In the genomic region with DNA sequence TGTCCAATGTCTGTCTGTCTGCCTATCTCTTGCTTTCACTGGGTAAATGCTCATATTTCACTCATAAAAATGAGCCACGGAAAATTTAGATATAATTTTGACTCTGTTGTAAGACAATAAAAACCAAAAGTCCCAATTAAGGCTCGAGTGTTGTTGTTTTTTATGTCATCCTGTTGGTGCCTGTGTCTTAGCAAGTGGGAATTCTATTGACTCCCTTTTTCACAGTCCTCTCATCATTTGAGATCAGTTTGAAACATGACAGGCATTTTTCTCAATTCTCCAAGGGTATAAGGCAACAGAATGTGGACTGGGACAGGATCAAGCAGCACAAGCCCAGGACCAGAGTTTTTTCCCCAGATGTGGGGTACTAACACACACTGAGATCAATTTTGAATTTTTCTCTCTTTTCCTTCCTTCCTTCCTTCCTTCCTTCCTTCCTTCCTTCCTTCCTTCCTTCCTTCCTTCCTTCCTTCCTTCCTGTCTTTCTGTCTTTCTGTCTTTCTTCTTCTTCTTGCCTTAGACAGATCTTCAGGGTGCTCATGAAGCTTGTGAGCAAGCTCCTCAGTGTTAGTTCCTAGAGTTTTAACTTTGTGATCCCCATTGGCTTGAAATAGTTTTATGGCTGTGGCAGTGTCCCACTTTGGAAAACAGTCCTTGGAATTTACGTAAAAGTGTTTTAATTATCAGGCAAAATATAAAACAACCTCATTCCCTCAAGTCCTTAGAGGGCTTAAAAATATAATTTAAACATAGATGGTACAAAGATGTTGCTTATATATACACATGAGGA, we compare ENCODE assay signal across 29 cellular contexts. TPM values are rescaled to one million over a fixed set of nuclear protein-coding genes. Genes with fewer than 3 reads are reported as not detected.
"Had no signal": no experiment of that assay in that cellular context is flagged by ENCODE, and none has a peak within 500 bp of the region (broad histone marks: within the 10 kb centered on the region; RNA-seq: fewer than 3 reads in every experiment).

No MANE protein-coding gene starts in this region.

- H3K9me3 Mint-ChIP-seq: stimulated activated memory B cell treated with anti-CD40 and anti-IgM and Interleukin-4, amounts not matched to agents 10 μg/mL and 1 μg/mL and 100 μg/mL, for 72 hours; stimulated activated naive B cell treated with anti-CD40 and anti-IgM and Interleukin-4, amounts not matched to agents 10 μg/mL and 1 μg/mL and 100 μg/mL, for 72 hours; stimulated activated naive CD8-positive, alpha-beta T cell treated with anti-CD3 and anti-CD28 coated beads, Interleukin-15, amount 100 ng/mL, for 72 hours; stimulated activated naive CD8-positive, alpha-beta T cell treated with anti-CD3 and anti-CD28 coated beads, Interleukin-15, Interleukin-2, amounts not matched to agents 100 ng/mL and 50 ng/mL, for 24 hours; type B pancreatic cell had no signal

- H3K4me1 ChIP-seq: suprapubic skin, testis, thyroid gland, tibial artery, tibial nerve, upper lobe of left lung, upper lobe of right lung, uterus, vagina had no signal

- DNase-seq: stimulated activated CD4-positive, alpha-beta T cell treated with anti-CD3 and anti-CD28 coated beads, Interleukin-2, amount 100 ng/mL, for 48 hours; stimulated activated CD4-positive, alpha-beta T cell treated with anti-CD3 and anti-CD28 coated beads, Interleukin-4, amount 100 ng/mL, for 1 hour; stimulated activated CD4-positive, alpha-beta T cell treated with anti-CD3 and anti-CD28 coated beads, Interleukin-4, amount 100 ng/mL, for 24 hours; stimulated activated CD4-positive, alpha-beta T cell treated with anti-CD3 and anti-CD28 coated beads, Interleukin-4, amount 100 ng/mL, for 4 hours; stimulated activated CD8-positive, alpha-beta memory T cell treated with anti-CD3 and anti-CD28 coated beads, Interleukin-4, amount 100 ng/mL, for 48 hours; stimulated activated naive B cell treated with anti-CD40 and anti-IgM and Interleukin-4, amounts not matched to agents 10 μg/mL and 1 μg/mL and 100 μg/mL, for 72 hours; stimulated activated naive CD4-positive, alpha-beta T cell; stimulated activated naive CD8-positive, alpha-beta T cell treated with anti-CD3 and anti-CD28 coated beads, Interleukin-15, amount 100 ng/mL, for 72 hours; stimulated activated naive CD8-positive, alpha-beta T cell treated with anti-CD3 and anti-CD28 coated beads, Interleukin-15, Interleukin-2, amounts not matched to agents 100 U/mL and 50 U/mL, for 24 hours; stomach; substantia nigra; testis; thyroid gland; tibial artery; transverse colon; upper lobe of left lung; upper lobe of right lung; uterus had no signal

- ATAC-seq: stimulated activated effector memory CD8-positive, alpha-beta T cell treated with anti-CD3 and anti-CD28 coated beads, Interleukin-12 subunit alpha, Interleukin-12 subunit beta, amount 100 ng/mL, for 72 hours; stimulated activated memory B cell treated with anti-CD40 and anti-IgM and Interleukin-4, amounts not matched to agents 10 μg/mL and 1 μg/mL and 100 μg/mL, for 72 hours; stimulated activated naive B cell treated with anti-CD40 and anti-IgM and Interleukin-4, amounts not matched to agents 10 μg/mL and 1 μg/mL and 100 μg/mL, for 72 hours; stimulated activated naive CD8-positive, alpha-beta T cell treated with anti-CD3 and anti-CD28 coated beads, Interleukin-15, amount 100 ng/mL, for 72 hours; stimulated activated naive CD8-positive, alpha-beta T cell treated with anti-CD3 and anti-CD28 coated beads, Interleukin-15, Interleukin-2, amounts not matched to agents 100 U/mL and 50 U/mL, for 24 hours; upper lobe of right lung had no signal

- H3K27me3 ChIP-seq: testis, upper lobe of left lung, uterus, vagina had no signal

- H3K36me3 Mint-ChIP-seq: stimulated activated effector memory CD8-positive, alpha-beta T cell treated with anti-CD3 and anti-CD28 coated beads, Interleukin-12 subunit alpha, Interleukin-12 subunit beta, amount 100 ng/mL, for 72 hours; stimulated activated memory B cell treated with anti-CD40 and anti-IgM and Interleukin-4, amounts not matched to agents 10 μg/mL and 1 μg/mL and 100 μg/mL, for 72 hours; stimulated activated naive B cell treated with anti-CD40 and anti-IgM and Interleukin-4, amounts not matched to agents 10 μg/mL and 1 μg/mL and 100 μg/mL, for 72 hours; type B pancreatic cell had no signal

- H3K9me3 ChIP-seq: stomach, suprapubic skin, testis, thoracic aorta, thyroid gland, tibial artery, tibial nerve, transverse colon, upper lobe of left lung, upper lobe of right lung, uterus, vagina had no signal

- H3K4me3 Mint-ChIP-seq: stimulated activated effector memory CD8-positive, alpha-beta T cell treated with anti-CD3 and anti-CD28 coated beads, Interleukin-12 subunit alpha, Interleukin-12 subunit beta, amount 100 ng/mL, for 72 hours; stimulated activated memory B cell treated with anti-CD40 and anti-IgM and Interleukin-4, amounts not matched to agents 10 μg/mL and 1 μg/mL and 100 μg/mL, for 72 hours; stimulated activated naive B cell treated with anti-CD40 and anti-IgM and Interleukin-4, amounts not matched to agents 10 μg/mL and 1 μg/mL and 100 μg/mL, for 72 hours; stimulated activated naive CD8-positive, alpha-beta T cell treated with anti-CD3 and anti-CD28 coated beads, Interleukin-15, amount 100 ng/mL, for 72 hours; stimulated activated naive CD8-positive, alpha-beta T cell treated with anti-CD3 and anti-CD28 coated beads, Interleukin-15, Interleukin-2, amounts not matched to agents 100 ng/mL and 50 ng/mL, for 24 hours; type B pancreatic cell had no signal

- H3K27ac ChIP-seq: stomach, suprapubic skin, testis, thoracic aorta, thyroid gland, tibial artery, tibial nerve, transverse colon, upper lobe of left lung, upper lobe of right lung, uterus, vagina had no signal

- H3K27ac Mint-ChIP-seq: stimulated activated effector memory CD8-positive, alpha-beta T cell treated with anti-CD3 and anti-CD28 coated beads, Interleukin-12 subunit alpha, Interleukin-12 subunit beta, amount 100 ng/mL, for 72 hours; stimulated activated memory B cell treated with anti-CD40 and anti-IgM and Interleukin-4, amounts not matched to agents 10 μg/mL and 1 μg/mL and 100 μg/mL, for 72 hours; stimulated activated naive B cell treated with anti-CD40 and anti-IgM and Interleukin-4, amounts not matched to agents 10 μg/mL and 1 μg/mL and 100 μg/mL, for 72 hours; stimulated activated naive CD8-positive, alpha-beta T cell treated with anti-CD3 and anti-CD28 coated beads, Interleukin-15, amount 100 ng/mL, for 72 hours; stimulated activated naive CD8-positive, alpha-beta T cell treated with anti-CD3 and anti-CD28 coated beads, Interleukin-15, Interleukin-2, amounts not matched to agents 100 ng/mL and 50 ng/mL, for 24 hours; type B pancreatic cell had no signal

- H3K36me3 ChIP-seq: stomach, suprapubic skin, thoracic aorta, thyroid gland, tibial artery, tibial nerve, transverse colon, upper lobe of left lung, upper lobe of right lung, uterus, vagina had no signal

- H3K4me3 ChIP-seq: stomach, suprapubic skin, testis, thoracic aorta, thyroid gland, tibial artery, tibial nerve, transverse colon, upper lobe of left lung, upper lobe of right lung, uterus, vagina had no signal

- H3K4me1 Mint-ChIP-seq: stimulated activated effector memory CD8-positive, alpha-beta T cell treated with anti-CD3 and anti-CD28 coated beads, Interleukin-12 subunit alpha, Interleukin-12 subunit beta, amount 100 ng/mL, for 72 hours; stimulated activated memory B cell treated with anti-CD40 and anti-IgM and Interleukin-4, amounts not matched to agents 10 μg/mL and 1 μg/mL and 100 μg/mL, for 72 hours; stimulated activated naive B cell treated with anti-CD40 and anti-IgM and Interleukin-4, amounts not matched to agents 10 μg/mL and 1 μg/mL and 100 μg/mL, for 72 hours; stimulated activated naive CD8-positive, alpha-beta T cell treated with anti-CD3 and anti-CD28 coated beads, Interleukin-15, amount 100 ng/mL, for 72 hours had no signal

RNA-seq across cellular contexts. Expression of gene NEUROD6, which starts 3.2 kb away (rescaled TPM):
- total RNA-seq: stomach, subcutaneous adipose tissue, suprapubic skin, testis, thoracic aorta, thyroid gland, tibial nerve, transverse colon, upper lobe of left lung, upper lobe of right lung, ureter, urinary bladder, uterus, vagina had no signal
